Comparison of ENCODE assay signal across 8 cellular contexts in the genomic region with DNA sequence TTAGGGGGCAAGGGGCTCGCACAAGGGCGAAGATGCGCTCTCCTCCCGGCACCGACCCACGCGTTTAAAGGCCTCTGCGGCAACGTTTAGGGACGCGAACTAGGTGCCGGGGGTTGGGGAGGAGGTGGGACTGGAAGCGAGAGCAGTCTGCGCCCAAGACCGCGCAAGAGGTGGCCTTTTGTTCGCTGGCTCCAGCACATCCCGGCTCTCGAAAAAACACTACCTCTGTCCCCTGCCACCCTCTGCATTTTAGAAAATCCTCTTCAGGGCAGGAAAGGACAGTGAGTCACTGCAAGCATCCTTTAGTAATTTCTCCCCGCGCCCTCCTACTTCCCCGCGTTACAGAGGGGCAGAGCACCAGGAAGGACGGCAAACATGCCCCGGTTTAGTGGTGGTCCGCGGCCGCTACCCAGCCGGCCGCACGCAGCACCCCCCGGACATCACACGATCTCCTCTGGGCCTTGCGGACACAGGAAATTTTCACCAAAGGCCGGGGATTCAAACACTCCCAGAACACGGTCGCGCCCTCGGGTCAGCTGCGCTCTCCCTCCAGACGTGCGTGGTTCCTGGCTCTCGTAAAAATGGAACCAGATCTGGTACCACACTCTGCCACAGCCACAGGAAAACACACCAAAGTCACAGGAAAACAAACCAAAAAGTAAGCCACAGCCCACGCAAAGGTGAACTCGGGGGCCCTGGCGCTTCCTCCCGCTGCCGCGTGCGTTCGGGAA. TPM values are rescaled to one million over a fixed set of nuclear protein-coding genes. Genes with fewer than 3 reads are reported as not detected.
DNase-seq lines count a peak whose midpoint lies in the region; ATAC-seq and TF ChIP-seq lines count a peak whose summit lies in the region.

No MANE protein-coding gene starts in this region.

- H3K4me3 Mint-ChIP-seq in mesothelial cell of epicardium: no peak overlapping the region

- H3K27me3 Mint-ChIP-seq in mesothelial cell of epicardium (ENCODE audit: low read depth): no peaks in the 10 kb centered on the region

- no peak for ATAC-seq in HG02938 (IDR thresholded peaks at IDR 0.05; ENCODE audit: unreplicated experiment)

- H3K9me3 Mint-ChIP-seq in mesothelial cell of epicardium: no peaks in the 10 kb centered on the region

- DNase-seq in GM04503 (ENCODE audit: low read depth) (peak; percentile 11), NCI-H146 treated with DMSO at 0.1 percent for 48 hours (lab: John Stamatoyannopoulos, UW; ENCODE audit: unreplicated experiment) (peak; percentile 56), germinal center (ENCODE audit: low spot score) (peak; percentile 50), putamen (ENCODE audit: low spot score) (peak; percentile 22), mesothelial cell of epicardium (ENCODE audit: low spot score in 2 of 2, unreplicated experiment in 2 of 2) (no peak), medulla oblongata (ENCODE audit: extremely low spot score) (no peak)
- peak; percentile 56 for DNase-seq in activated T-cell treated with anti-CD3 and anti-CD28 coated beads, Interleukin-2, amount 50 U/mL, for 1 hour

- no peak overlapping the region for H3K27ac Mint-ChIP-seq in mesothelial cell of epicardium

- peaks cover 20% of the 10 kb centered on the region for H3K4me1 Mint-ChIP-seq in mesothelial cell of epicardium

- TF ChIP-seq CTCF in mesothelial cell of epicardium (IDR thresholded peaks at IDR 0.05; ENCODE audit: unreplicated experiment): no peak

- no peaks in the 10 kb centered on the region for H3K36me3 Mint-ChIP-seq in mesothelial cell of epicardium

RNA-seq across cellular contexts. Expression of a gene that starts 1.1 kb away (rescaled TPM):
- total RNA-seq in mesothelial cell of epicardium: 114 to 116 TPM (median 114 TPM) in 3 replicates

Comparison
In these comparisons a context has a peak if more than half of its experiments do, and no peak if none do; other contexts are left out.
1. DNase-seq: peak in GM04503 (single experiment), NCI-H146 treated with DMSO at 0.1 percent for 48 hours (single experiment), activated T-cell treated with anti-CD3 and anti-CD28 coated beads, Interleukin-2, amount 50 U/mL, for 1 hour (single experiment), germinal center (single experiment) and putamen (single experiment); none in mesothelial cell of epicardium (0 of 2) and medulla oblongata (single experiment).